1 cellular context compared by ENCODE assay signal in the genomic region with DNA sequence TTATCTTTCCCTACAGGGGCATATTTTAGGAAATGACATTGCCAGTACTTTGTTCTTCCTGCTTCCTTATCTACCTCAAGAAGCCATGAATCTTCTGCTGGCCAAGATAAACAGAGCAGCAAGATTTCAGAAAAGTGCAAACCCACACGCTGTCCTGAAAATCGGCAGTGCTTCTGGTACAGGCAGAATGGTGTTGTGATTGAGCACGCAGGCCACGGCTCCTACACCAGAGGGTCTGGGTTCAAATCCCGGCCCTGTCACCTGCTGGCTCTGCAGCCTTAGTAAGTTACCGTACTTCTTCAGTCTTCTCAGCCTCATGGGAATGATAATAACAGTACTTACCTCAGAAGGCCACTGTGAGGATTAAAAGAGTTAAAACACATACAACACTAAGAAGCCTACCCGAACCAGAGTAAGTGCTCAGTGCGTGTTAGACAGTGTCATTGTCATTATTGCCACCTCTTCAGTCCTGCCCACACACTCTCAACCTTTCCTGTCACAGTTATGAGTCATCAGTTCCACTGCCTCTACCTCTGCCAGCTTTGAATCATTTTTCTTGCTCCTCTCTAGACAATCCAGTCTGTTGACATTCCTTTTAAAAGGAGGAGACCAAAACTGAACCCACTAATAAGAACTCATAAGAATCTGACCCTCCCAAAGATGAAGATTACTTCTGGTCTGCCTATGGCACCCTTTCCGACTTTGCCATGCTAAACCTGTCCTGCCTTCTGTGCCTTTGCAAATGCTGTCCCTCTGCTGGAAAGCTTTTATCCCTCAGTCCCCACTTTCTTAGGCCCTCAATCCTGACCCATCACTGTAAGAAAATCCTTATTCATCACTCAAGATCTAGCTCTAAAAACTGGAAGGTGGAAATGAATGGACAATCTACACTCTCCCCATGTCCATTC.
A peak's percentile ranks its signal among the peaks of the same experiment; 100 is the strongest.
TF ChIP-seq lines count a peak whose summit lies in the region.

No MANE protein-coding gene starts in this region.

TF ChIP-seq in GM12878, 131 proteins besides CTCF, POLR2A, EP300 and RAD21 (continues in another document):
- TF ChIP-seq, protein P1, sequence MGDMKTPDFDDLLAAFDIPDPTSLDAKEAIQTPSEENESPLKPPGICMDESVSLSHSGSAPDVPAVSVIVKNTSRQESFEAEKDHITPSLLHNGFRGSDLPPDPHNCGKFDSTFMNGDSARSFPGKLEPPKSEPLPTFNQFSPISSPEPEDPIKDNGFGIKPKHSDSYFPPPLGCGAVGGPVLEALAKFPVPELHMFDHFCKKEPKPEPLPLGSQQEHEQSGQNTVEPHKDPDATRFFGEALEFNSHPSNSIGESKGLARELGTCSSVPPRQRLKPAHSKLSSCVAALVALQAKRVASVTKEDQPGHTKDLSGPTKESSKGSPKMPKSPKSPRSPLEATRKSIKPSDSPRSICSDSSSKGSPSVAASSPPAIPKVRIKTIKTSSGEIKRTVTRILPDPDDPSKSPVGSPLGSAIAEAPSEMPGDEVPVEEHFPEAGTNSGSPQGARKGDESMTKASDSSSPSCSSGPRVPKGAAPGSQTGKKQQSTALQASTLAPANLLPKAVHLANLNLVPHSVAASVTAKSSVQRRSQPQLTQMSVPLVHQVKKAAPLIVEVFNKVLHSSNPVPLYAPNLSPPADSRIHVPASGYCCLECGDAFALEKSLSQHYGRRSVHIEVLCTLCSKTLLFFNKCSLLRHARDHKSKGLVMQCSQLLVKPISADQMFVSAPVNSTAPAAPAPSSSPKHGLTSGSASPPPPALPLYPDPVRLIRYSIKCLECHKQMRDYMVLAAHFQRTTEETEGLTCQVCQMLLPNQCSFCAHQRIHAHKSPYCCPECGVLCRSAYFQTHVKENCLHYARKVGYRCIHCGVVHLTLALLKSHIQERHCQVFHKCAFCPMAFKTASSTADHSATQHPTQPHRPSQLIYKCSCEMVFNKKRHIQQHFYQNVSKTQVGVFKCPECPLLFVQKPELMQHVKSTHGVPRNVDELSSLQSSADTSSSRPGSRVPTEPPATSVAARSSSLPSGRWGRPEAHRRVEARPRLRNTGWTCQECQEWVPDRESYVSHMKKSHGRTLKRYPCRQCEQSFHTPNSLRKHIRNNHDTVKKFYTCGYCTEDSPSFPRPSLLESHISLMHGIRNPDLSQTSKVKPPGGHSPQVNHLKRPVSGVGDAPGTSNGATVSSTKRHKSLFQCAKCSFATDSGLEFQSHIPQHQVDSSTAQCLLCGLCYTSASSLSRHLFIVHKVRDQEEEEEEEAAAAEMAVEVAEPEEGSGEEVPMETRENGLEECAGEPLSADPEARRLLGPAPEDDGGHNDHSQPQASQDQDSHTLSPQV (IDR thresholded peaks at IDR 0.05) = no peak
- TF ChIP-seq ATF7 (IDR thresholded peaks at IDR 0.05; ENCODE audit: low read depth) (peak; percentile 83), MTA2 (IDR thresholded peaks at IDR 0.05; ENCODE audit: low read depth) (peak; percentile 86), RUNX3 (IDR thresholded peaks at IDR 0.05; ENCODE audit: low read length) (peak; percentile 75), BMI1 (IDR thresholded peaks at IDR 0.05; ENCODE audit: borderline replicate concordance) (peak; percentile 33; the same call in 1 of the 2 replicates), MTA3 (IDR thresholded peaks at IDR 0.05; ENCODE audit: borderline replicate concordance, low read length) (0 out of 2 replicates have a peak, but pooled peaks have one; percentile 4), RB1 (IDR thresholded peaks at IDR 0.05; ENCODE audit: borderline replicate concordance) (0 out of 2 replicates have a peak, but pooled peaks have one; percentile 19), CHD2 (IDR thresholded peaks at IDR 0.05; ENCODE audit: borderline replicate concordance, low read depth, low read length) (no peak), RELA (IDR thresholded peaks at IDR 0.05; ENCODE audit: borderline replicate concordance, partially characterized antibody) (no peak), SP1 (IDR thresholded peaks at IDR 0.05; ENCODE audit: low read depth, low read length) (peak; percentile 10), TCF3 (IDR thresholded peaks at IDR 0.05; ENCODE audit: borderline replicate concordance, insufficient read depth, low read depth, low read length) (0 out of 2 replicates have a peak, but pooled peaks have one; percentile 40), IRF4 (IDR thresholded peaks at IDR 0.05; ENCODE audit: low read depth, low read length) (peak; percentile 80), CREB1 (IDR thresholded peaks at IDR 0.05; ENCODE audit: low read depth) (peak; percentile 55; the same call in 1 of the 2 replicates), EED (IDR thresholded peaks at IDR 0.05; ENCODE audit: low read depth) (peak; percentile 55; the same call in 1 of the 2 replicates), JUND (IDR thresholded peaks at IDR 0.05; ENCODE audit: low read depth, low read length) (peak; percentile 84), RBBP5 (conservative IDR thresholded peaks at IDR 0.05) (no peak), LARP7 (IDR thresholded peaks at IDR 0.05) (0 out of 2 replicates have a peak, but pooled peaks have one; percentile 45), MEF2B (IDR thresholded peaks at IDR 0.05; ENCODE audit: partially characterized antibody, poor library complexity, severe bottlenecking) (peak; percentile 47), ZNF24 (IDR thresholded peaks at IDR 0.05) (peak; percentile 92), ETV6 (conservative IDR thresholded peaks at IDR 0.05 in 1 of 2, IDR thresholded peaks at IDR 0.05 in 1 of 2; ENCODE audit: borderline replicate concordance in 1 of 2, low read depth in 1 of 2) (peak in 1 of 2 experiments; percentile 72; a peak in 2 of 4 replicates), MYC (IDR thresholded peaks at IDR 0.05; ENCODE audit: insufficient read depth, insufficient read length, insufficient replicate concordance, low read length, severe bottlenecking) (no peak), BCL11A (IDR thresholded peaks at IDR 0.05; ENCODE audit: low read depth, low read length) (peak; percentile 77; the same call in 1 of the 2 replicates), SRF (IDR thresholded peaks at IDR 0.05; ENCODE audit: low read depth in 2 of 2, low read length in 2 of 2) (0 out of 4 replicates have a peak, but pooled peaks of 1 of the 2 experiments have one; percentile 30)
- TF ChIP-seq, protein P2, sequence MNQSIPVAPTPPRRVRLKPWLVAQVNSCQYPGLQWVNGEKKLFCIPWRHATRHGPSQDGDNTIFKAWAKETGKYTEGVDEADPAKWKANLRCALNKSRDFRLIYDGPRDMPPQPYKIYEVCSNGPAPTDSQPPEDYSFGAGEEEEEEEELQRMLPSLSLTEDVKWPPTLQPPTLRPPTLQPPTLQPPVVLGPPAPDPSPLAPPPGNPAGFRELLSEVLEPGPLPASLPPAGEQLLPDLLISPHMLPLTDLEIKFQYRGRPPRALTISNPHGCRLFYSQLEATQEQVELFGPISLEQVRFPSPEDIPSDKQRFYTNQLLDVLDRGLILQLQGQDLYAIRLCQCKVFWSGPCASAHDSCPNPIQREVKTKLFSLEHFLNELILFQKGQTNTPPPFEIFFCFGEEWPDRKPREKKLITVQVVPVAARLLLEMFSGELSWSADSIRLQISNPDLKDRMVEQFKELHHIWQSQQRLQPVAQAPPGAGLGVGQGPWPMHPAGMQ (IDR thresholded peaks at IDR 0.05; ENCODE audit: borderline replicate concordance) = no peak
- TF ChIP-seq, protein P3, sequence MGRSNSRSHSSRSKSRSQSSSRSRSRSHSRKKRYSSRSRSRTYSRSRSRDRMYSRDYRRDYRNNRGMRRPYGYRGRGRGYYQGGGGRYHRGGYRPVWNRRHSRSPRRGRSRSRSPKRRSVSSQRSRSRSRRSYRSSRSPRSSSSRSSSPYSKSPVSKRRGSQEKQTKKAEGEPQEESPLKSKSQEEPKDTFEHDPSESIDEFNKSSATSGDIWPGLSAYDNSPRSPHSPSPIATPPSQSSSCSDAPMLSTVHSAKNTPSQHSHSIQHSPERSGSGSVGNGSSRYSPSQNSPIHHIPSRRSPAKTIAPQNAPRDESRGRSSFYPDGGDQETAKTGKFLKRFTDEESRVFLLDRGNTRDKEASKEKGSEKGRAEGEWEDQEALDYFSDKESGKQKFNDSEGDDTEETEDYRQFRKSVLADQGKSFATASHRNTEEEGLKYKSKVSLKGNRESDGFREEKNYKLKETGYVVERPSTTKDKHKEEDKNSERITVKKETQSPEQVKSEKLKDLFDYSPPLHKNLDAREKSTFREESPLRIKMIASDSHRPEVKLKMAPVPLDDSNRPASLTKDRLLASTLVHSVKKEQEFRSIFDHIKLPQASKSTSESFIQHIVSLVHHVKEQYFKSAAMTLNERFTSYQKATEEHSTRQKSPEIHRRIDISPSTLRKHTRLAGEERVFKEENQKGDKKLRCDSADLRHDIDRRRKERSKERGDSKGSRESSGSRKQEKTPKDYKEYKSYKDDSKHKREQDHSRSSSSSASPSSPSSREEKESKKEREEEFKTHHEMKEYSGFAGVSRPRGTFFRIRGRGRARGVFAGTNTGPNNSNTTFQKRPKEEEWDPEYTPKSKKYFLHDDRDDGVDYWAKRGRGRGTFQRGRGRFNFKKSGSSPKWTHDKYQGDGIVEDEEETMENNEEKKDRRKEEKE (IDR thresholded peaks at IDR 0.05) = no peak
- TF ChIP-seq, protein P4, sequence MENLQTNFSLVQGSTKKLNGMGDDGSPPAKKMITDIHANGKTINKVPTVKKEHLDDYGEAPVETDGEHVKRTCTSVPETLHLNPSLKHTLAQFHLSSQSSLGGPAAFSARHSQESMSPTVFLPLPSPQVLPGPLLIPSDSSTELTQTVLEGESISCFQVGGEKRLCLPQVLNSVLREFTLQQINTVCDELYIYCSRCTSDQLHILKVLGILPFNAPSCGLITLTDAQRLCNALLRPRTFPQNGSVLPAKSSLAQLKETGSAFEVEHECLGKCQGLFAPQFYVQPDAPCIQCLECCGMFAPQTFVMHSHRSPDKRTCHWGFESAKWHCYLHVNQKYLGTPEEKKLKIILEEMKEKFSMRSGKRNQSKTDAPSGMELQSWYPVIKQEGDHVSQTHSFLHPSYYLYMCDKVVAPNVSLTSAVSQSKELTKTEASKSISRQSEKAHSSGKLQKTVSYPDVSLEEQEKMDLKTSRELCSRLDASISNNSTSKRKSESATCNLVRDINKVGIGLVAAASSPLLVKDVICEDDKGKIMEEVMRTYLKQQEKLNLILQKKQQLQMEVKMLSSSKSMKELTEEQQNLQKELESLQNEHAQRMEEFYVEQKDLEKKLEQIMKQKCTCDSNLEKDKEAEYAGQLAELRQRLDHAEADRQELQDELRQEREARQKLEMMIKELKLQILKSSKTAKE (IDR thresholded peaks at IDR 0.05; ENCODE audit: low read depth, poor library complexity, severe bottlenecking) = peak; percentile 70
- TF ChIP-seq, protein P5, sequence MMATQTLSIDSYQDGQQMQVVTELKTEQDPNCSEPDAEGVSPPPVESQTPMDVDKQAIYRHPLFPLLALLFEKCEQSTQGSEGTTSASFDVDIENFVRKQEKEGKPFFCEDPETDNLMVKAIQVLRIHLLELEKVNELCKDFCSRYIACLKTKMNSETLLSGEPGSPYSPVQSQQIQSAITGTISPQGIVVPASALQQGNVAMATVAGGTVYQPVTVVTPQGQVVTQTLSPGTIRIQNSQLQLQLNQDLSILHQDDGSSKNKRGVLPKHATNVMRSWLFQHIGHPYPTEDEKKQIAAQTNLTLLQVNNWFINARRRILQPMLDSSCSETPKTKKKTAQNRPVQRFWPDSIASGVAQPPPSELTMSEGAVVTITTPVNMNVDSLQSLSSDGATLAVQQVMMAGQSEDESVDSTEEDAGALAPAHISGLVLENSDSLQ (IDR thresholded peaks at IDR 0.05) = peak; percentile 57
- TF ChIP-seq, protein P6, sequence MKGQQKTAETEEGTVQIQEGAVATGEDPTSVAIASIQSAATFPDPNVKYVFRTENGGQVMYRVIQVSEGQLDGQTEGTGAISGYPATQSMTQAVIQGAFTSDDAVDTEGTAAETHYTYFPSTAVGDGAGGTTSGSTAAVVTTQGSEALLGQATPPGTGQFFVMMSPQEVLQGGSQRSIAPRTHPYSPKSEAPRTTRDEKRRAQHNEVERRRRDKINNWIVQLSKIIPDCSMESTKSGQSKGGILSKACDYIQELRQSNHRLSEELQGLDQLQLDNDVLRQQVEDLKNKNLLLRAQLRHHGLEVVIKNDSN (IDR thresholded peaks at IDR 0.05; ENCODE audit: borderline replicate concordance, extremely low read length, insufficient read depth, low read depth, low read length) = no peak
- TF ChIP-seq, protein P7, sequence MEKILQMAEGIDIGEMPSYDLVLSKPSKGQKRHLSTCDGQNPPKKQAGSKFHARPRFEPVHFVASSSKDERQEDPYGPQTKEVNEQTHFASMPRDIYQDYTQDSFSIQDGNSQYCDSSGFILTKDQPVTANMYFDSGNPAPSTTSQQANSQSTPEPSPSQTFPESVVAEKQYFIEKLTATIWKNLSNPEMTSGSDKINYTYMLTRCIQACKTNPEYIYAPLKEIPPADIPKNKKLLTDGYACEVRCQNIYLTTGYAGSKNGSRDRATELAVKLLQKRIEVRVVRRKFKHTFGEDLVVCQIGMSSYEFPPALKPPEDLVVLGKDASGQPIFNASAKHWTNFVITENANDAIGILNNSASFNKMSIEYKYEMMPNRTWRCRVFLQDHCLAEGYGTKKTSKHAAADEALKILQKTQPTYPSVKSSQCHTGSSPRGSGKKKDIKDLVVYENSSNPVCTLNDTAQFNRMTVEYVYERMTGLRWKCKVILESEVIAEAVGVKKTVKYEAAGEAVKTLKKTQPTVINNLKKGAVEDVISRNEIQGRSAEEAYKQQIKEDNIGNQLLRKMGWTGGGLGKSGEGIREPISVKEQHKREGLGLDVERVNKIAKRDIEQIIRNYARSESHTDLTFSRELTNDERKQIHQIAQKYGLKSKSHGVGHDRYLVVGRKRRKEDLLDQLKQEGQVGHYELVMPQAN (conservative IDR thresholded peaks at IDR 0.05) = 0 out of 2 replicates have a peak, but pooled peaks have one; percentile 19
- TF ChIP-seq, protein P8, sequence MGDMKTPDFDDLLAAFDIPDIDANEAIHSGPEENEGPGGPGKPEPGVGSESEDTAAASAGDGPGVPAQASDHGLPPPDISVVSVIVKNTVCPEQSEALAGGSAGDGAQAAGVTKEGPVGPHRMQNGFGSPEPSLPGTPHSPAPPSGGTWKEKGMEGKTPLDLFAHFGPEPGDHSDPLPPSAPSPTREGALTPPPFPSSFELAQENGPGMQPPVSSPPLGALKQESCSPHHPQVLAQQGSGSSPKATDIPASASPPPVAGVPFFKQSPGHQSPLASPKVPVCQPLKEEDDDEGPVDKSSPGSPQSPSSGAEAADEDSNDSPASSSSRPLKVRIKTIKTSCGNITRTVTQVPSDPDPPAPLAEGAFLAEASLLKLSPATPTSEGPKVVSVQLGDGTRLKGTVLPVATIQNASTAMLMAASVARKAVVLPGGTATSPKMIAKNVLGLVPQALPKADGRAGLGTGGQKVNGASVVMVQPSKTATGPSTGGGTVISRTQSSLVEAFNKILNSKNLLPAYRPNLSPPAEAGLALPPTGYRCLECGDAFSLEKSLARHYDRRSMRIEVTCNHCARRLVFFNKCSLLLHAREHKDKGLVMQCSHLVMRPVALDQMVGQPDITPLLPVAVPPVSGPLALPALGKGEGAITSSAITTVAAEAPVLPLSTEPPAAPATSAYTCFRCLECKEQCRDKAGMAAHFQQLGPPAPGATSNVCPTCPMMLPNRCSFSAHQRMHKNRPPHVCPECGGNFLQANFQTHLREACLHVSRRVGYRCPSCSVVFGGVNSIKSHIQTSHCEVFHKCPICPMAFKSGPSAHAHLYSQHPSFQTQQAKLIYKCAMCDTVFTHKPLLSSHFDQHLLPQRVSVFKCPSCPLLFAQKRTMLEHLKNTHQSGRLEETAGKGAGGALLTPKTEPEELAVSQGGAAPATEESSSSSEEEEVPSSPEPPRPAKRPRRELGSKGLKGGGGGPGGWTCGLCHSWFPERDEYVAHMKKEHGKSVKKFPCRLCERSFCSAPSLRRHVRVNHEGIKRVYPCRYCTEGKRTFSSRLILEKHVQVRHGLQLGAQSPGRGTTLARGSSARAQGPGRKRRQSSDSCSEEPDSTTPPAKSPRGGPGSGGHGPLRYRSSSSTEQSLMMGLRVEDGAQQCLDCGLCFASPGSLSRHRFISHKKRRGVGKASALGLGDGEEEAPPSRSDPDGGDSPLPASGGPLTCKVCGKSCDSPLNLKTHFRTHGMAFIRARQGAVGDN (IDR thresholded peaks at IDR 0.05) = peak; percentile 73
